9 cellular contexts compared by ENCODE assay signal in the genomic region with DNA sequence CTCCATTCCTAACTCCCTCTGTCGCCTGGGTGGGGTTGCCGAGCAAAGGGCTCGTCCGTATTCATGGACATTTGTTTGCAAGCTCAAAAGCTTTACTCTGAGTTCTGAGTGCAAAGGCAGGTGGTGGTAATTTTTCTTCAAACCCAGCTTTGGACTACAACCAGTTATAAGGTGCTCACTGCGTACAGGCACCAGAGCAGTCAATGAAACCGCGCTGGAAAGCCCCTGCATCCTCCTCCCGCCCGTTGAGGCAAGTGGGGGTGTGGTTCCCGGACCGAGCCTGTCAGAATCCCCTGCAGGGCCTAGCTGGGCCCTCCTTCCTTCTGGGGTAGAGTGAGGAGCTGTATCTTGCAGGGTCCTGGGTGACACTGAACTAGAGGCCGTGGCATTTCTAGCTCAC. TPM values are rescaled to one million over a fixed set of nuclear protein-coding genes. Genes with fewer than 3 reads are reported as not detected.
A peak's percentile ranks its signal among the peaks of the same experiment; 100 is the strongest.
DNase-seq lines count a peak whose midpoint lies in the region; ATAC-seq and TF ChIP-seq lines count a peak whose summit lies in the region.
"Had no signal": no experiment of that assay in that cellular context is flagged by ENCODE, and none has a peak within 500 bp of the region (broad histone marks: within the 10 kb centered on the region; RNA-seq: fewer than 3 reads in every experiment).

No MANE protein-coding gene starts in this region.

- peaks cover 37% of the 10 kb centered on the region for H3K4me1 ChIP-seq in CD8-positive, alpha-beta T cell (ENCODE audit: insufficient read depth, low read length)
- peaks cover 29% of the 10 kb centered on the region for H3K4me1 ChIP-seq in OCI-LY3 (ENCODE audit: low read length)
- H3K4me1 ChIP-seq in effector memory CD4-positive, alpha-beta T cell (ENCODE audit: control insufficient read depth, insufficient read depth, low read length, poor library complexity, severe bottlenecking): peaks cover 32% of the 10 kb centered on the region

- no peaks in the 10 kb centered on the region for H3K36me3 ChIP-seq in CD8-positive, alpha-beta T cell (ENCODE audit: insufficient read depth, low read length)
- no peaks in the 10 kb centered on the region for H3K36me3 ChIP-seq in OCI-LY3 (replicated peaks; ENCODE audit: low read depth, low read length)
- H3K36me3 ChIP-seq in effector memory CD4-positive, alpha-beta T cell (ENCODE audit: control insufficient read depth, insufficient read depth, low read length): no peaks in the 10 kb centered on the region
- H3K36me3 ChIP-seq: upper lobe of left lung had no signal

- POLR2A ChIA-PET in CD8-positive, alpha-beta T cell (lab: Charles Lee): interaction anchor here (1.8 to 3.4 kb wide), 4 partner anchors 9 to 171 kb away, joined by 4 to 19 read pairs (median 10); no protein-coding TSS in a partner anchor

- H4K20me1 ChIP-seq in OCI-LY3 (ENCODE audit: insufficient read depth, low read length): no peaks in the 10 kb centered on the region

- peak in 6 of 7 experiments; percentile 30 to 77 (median 48) for DNase-seq in CD8-positive, alpha-beta T cell
- DNase-seq in effector memory CD4-positive, alpha-beta T cell: peak; percentile 48 to 69 (median 55)
- DNase-seq in mucosa of gallbladder (ENCODE audit: low spot score) (no peak), progenitor cell of endocrine pancreas (ENCODE audit: low spot score, unreplicated experiment) (no peak), GM19238 (ENCODE audit: insufficient read length, low spot score) (no peak), DMS114 treated with DMSO at 0.1 percent for 48 hours (lab: John Stamatoyannopoulos, UW; ENCODE audit: unreplicated experiment) (no peak)

- intact Hi-C loops in CD8-positive, alpha-beta T cell (cut with DNase I, micrococcal nuclease): loop anchor here (10.0 kb wide), 2 partner anchors 155 to 775 kb away; partner anchors contain the start of genes BRAT1 (in 2 of the 2) and IQCE (in 2 of the 2)

- H3K9me3 ChIP-seq in CD8-positive, alpha-beta T cell (ENCODE audit: low read length): no peaks in the 10 kb centered on the region
- no peaks in the 10 kb centered on the region for H3K9me3 ChIP-seq in OCI-LY3 (ENCODE audit: insufficient read depth, low read length)
- no peaks in the 10 kb centered on the region for H3K9me3 ChIP-seq in effector memory CD4-positive, alpha-beta T cell (ENCODE audit: control insufficient read depth, low read length)
- H3K9me3 ChIP-seq: upper lobe of left lung had no signal

- peaks cover 9% of the 10 kb centered on the region for H3K27me3 ChIP-seq in CD8-positive, alpha-beta T cell (ENCODE audit: insufficient read depth, low read length)
- H3K27me3 ChIP-seq in OCI-LY3 (ENCODE audit: low read depth, low read length): no peaks in the 10 kb centered on the region
- no peaks in the 10 kb centered on the region for H3K27me3 ChIP-seq in effector memory CD4-positive, alpha-beta T cell (replicated peaks; ENCODE audit: control insufficient read depth, insufficient read depth, low read length, poor library complexity, severe bottlenecking)
- H3K27me3 ChIP-seq: upper lobe of left lung had no signal

- no peak for TF ChIP-seq CTCF in CD8-positive, alpha-beta T cell (IDR thresholded peaks at IDR 0.05)
- TF ChIP-seq CTCF in OCI-LY3 (IDR thresholded peaks at IDR 0.05; ENCODE audit: low read depth, low read length) (no peak), progenitor cell of endocrine pancreas (IDR thresholded peaks at IDR 0.05; ENCODE audit: unreplicated experiment) (no peak)

- peaks cover 36% of the 10 kb centered on the region for H3K4me1 Mint-ChIP-seq in CD8-positive, alpha-beta T cell (ENCODE audit: low read depth)
- H3K4me1 Mint-ChIP-seq in progenitor cell of endocrine pancreas (ENCODE audit: low read depth): peaks cover 8% of the 10 kb centered on the region

- no peak overlapping the region for H3K27ac ChIP-seq in CD8-positive, alpha-beta T cell (ENCODE audit: low read depth, low read length)
- peak overlapping the region; percentile 76 for H3K27ac ChIP-seq in OCI-LY3 (ENCODE audit: low read length)
- peak overlapping the region; percentile 54 for H3K27ac ChIP-seq in effector memory CD4-positive, alpha-beta T cell (ENCODE audit: insufficient read depth, low read length, poor library complexity, severe bottlenecking)

- peak overlapping the region; percentile 21; the same call in 1 of the 2 replicates for H2AFZ ChIP-seq in OCI-LY3 (ENCODE audit: low read depth, low read length)

- H3K79me2 ChIP-seq in OCI-LY3 (ENCODE audit: low read length): no peaks in the 10 kb centered on the region

- peaks cover 8% of the 10 kb centered on the region for H3K27me3 Mint-ChIP-seq in CD8-positive, alpha-beta T cell (ENCODE audit: low read depth)
- H3K27me3 Mint-ChIP-seq in progenitor cell of endocrine pancreas: no peaks in the 10 kb centered on the region

- H3K27ac Mint-ChIP-seq in CD8-positive, alpha-beta T cell: peak overlapping the region; percentile 62
- no peak overlapping the region for H3K27ac Mint-ChIP-seq in progenitor cell of endocrine pancreas

- peak; percentile 63 for ATAC-seq in CD8-positive, alpha-beta T cell
- ATAC-seq in GM21528 (IDR thresholded peaks at IDR 0.05; ENCODE audit: low FRiP score, unreplicated experiment): peak; percentile 46

- H3K36me3 Mint-ChIP-seq in CD8-positive, alpha-beta T cell: no peaks in the 10 kb centered on the region
- peaks cover 16% of the 10 kb centered on the region for H3K36me3 Mint-ChIP-seq in progenitor cell of endocrine pancreas (ENCODE audit: insufficient read depth)

- H3K4me2 ChIP-seq in OCI-LY3 (ENCODE audit: low read length): peak overlapping the region; percentile 100

- peak overlapping the region; percentile 66 for H3K4me3 Mint-ChIP-seq in CD8-positive, alpha-beta T cell
- no peak overlapping the region for H3K4me3 Mint-ChIP-seq in progenitor cell of endocrine pancreas (ENCODE audit: low read depth)

- CTCF ChIA-PET in CD8-positive, alpha-beta T cell (lab: Charles Lee): interaction anchor here (0.5 to 16.8 kb wide), 38 partner anchors 9 to 278 kb away, joined by 3 to 264 read pairs (median 4); partner anchors contain the start of genes AMZ1 and TTYH3

- peak overlapping the region; percentile 85 for H3K9ac ChIP-seq in OCI-LY3 (ENCODE audit: low read length)

- H3K4me3 ChIP-seq in CD8-positive, alpha-beta T cell (ENCODE audit: low read depth, low read length): peak overlapping the region; percentile 31
- peak overlapping the region; percentile 87 for H3K4me3 ChIP-seq in OCI-LY3 (ENCODE audit: low read length)
- peak overlapping the region; percentile 19 for H3K4me3 ChIP-seq in effector memory CD4-positive, alpha-beta T cell (ENCODE audit: insufficient read depth, low read depth, low read length, poor library complexity, severe bottlenecking)

- no peaks in the 10 kb centered on the region for H3K9me3 Mint-ChIP-seq in CD8-positive, alpha-beta T cell
- no peaks in the 10 kb centered on the region for H3K9me3 Mint-ChIP-seq in progenitor cell of endocrine pancreas (ENCODE audit: low read depth)

RNA-seq across cellular contexts. Expression of gene AMZ1, which starts 22.3 kb away (rescaled TPM):
- under 1 TPM; 0.47 to 0.54 TPM for total RNA-seq in CD8-positive, alpha-beta T cell
- total RNA-seq in mucosa of gallbladder (0.35 TPM), progenitor cell of endocrine pancreas (0.07 and 0.19 TPM in 2 replicates)

Comparison
In these comparisons a context has a peak if more than half of its experiments do, and no peak if none do; other contexts are left out.
1. DNase-seq: peak in CD8-positive, alpha-beta T cell (6 of 7) and effector memory CD4-positive, alpha-beta T cell (3 of 3); none in mucosa of gallbladder (single experiment), progenitor cell of endocrine pancreas (single experiment), GM19238 (single experiment) and DMS114 treated with DMSO at 0.1 percent for 48 hours (single experiment).
2. H3K4me3 ChIP-seq: peak in every context shown above with its lines; median percentile 87 in OCI-LY3; 31 in CD8-positive, alpha-beta T cell; 19 in effector memory CD4-positive, alpha-beta T cell.